ENCODE assay signal across 6 cellular contexts in genomic region chr1:119377594-119377993, GRCh38. TPM values are rescaled to one million over a fixed set of nuclear protein-coding genes. Genes with fewer than 3 reads are reported as not detected.
"Had no signal": no experiment of that assay in that cellular context is flagged by ENCODE, and none has a peak within 500 bp of the region (broad histone marks: within the 10 kb centered on the region; RNA-seq: fewer than 3 reads in every experiment).

No MANE protein-coding gene starts in this region.

RNA-seq across cellular contexts. Expression of gene HAO2, which starts 9.0 kb away (rescaled TPM):
- total RNA-seq: GM23248, GM23338, H1, H4, HFFc6 had no signal
- polyA plus RNA-seq: GM23248, GM23338, H1 had no signal

RNA-seq across cellular contexts. Expression of gene HSD3B2, which starts 37.4 kb away (rescaled TPM):
- total RNA-seq: GM23248, GM23338, H1, H4, H9, HFFc6 had no signal
- polyA plus RNA-seq: GM23248, GM23338, H1 had no signal
